ENCODE assay signal across 20 cellular contexts in the genomic region with DNA sequence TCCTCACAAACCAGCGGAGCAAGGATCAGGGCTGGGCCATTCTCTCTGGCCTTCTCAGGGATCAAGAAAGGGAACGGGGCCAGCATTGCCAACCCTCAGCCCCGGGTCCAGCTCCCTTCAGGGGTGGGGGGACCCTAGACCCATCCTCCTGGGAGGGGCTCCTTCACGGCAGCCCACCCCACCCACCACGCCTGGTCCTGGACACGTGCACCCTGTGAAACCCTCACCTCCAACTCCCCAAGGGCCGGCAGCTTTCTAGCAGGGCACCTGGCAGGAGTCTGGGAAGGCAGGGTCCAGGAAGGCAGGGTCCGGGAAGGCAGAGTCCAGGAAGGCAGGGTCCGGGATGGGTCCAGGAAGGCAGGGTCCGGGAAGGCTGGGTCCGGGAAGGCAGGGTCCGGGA. TPM values are rescaled to one million over a fixed set of nuclear protein-coding genes. Genes with fewer than 3 reads are reported as not detected.
DNase-seq lines count a peak whose midpoint lies in the region; ATAC-seq and TF ChIP-seq lines count a peak whose summit lies in the region.
"Had no signal": no experiment of that assay in that cellular context is flagged by ENCODE, and none has a peak within 500 bp of the region (broad histone marks: within the 10 kb centered on the region; RNA-seq: fewer than 3 reads in every experiment).

No MANE protein-coding gene starts in this region.

- no peak overlapping the region for H3K4me3 Mint-ChIP-seq in stimulated activated naive CD8-positive, alpha-beta T cell treated with anti-CD3 and anti-CD28 coated beads, Interleukin-15, amount 100 ng/mL, for 72 hours
- no peak overlapping the region for H3K4me3 Mint-ChIP-seq in neural progenitor cell
- H3K4me3 Mint-ChIP-seq: CD4-positive, alpha-beta memory T cell had no signal

- no peak overlapping the region for H3K27ac Mint-ChIP-seq in stimulated activated naive CD8-positive, alpha-beta T cell treated with anti-CD3 and anti-CD28 coated beads, Interleukin-15, amount 100 ng/mL, for 72 hours
- H3K27ac Mint-ChIP-seq in neural progenitor cell = peak overlapping the region; percentile 96
- H3K27ac Mint-ChIP-seq: CD4-positive, alpha-beta memory T cell had no signal

- peak; percentile 42 for DNase-seq in Right ventricle myocardium inferior (ENCODE audit: missing footprints)
- no peak for DNase-seq in right cardiac atrium
- no peak for DNase-seq in stimulated activated naive CD8-positive, alpha-beta T cell treated with anti-CD3 and anti-CD28 coated beads, Interleukin-15, amount 100 ng/mL, for 72 hours
- DNase-seq in stimulated activated naive CD8-positive, alpha-beta T cell treated with anti-CD3 and anti-CD28 coated beads, Interleukin-15, Interleukin-2, amounts not matched to agents 100 U/mL and 50 U/mL, for 24 hours = no peak
- no peak for DNase-seq in neural progenitor cell (ENCODE audit: low spot score)
- no peak for DNase-seq in SK-N-DZ (ENCODE audit: low spot score)
- no peak for DNase-seq in kidney glomerular epithelial cell (lab: John Stamatoyannopoulos, UW)
- DNase-seq: C1 segment of cervical spinal cord; Calu3; CD4-positive, alpha-beta memory T cell; COR-L47; DMS53; DMS79 treated with DMSO at 0.1 percent for 48 hours; GF-D8; GM23248; H7; HCEC 1CT had no signal

- no peak overlapping the region for H3K27ac ChIP-seq in right cardiac atrium (ENCODE audit: low read length)
- H3K27ac ChIP-seq in neural progenitor cell = no peak overlapping the region
- H3K27ac ChIP-seq: GM23248 had no signal

- H3K27me3 ChIP-seq in right cardiac atrium (ENCODE audit: control insufficient read depth, insufficient read depth) (no peaks in the 10 kb centered on the region), neural progenitor cell (no peaks in the 10 kb centered on the region)

- no peak for ATAC-seq in Right ventricle myocardium inferior
- ATAC-seq in right cardiac atrium = no peak
- ATAC-seq in stimulated activated naive CD8-positive, alpha-beta T cell treated with anti-CD3 and anti-CD28 coated beads, Interleukin-15, amount 100 ng/mL, for 72 hours = peak; percentile 36
- no peak for ATAC-seq in stimulated activated naive CD8-positive, alpha-beta T cell treated with anti-CD3 and anti-CD28 coated beads, Interleukin-15, Interleukin-2, amounts not matched to agents 100 U/mL and 50 U/mL, for 24 hours

- H3K79me2 ChIP-seq in neural progenitor cell (ENCODE audit: low read depth) = no peaks in the 10 kb centered on the region

- intact Hi-C loops in Right ventricle myocardium inferior (cut with DNase I) (no loop called here), right cardiac atrium (cut with DNase I) (no loop called here)

- H3K9me3 ChIP-seq in right cardiac atrium (ENCODE audit: control insufficient read depth, low read length) (no peaks in the 10 kb centered on the region), neural progenitor cell (ENCODE audit: low read depth) (no peaks in the 10 kb centered on the region)

- no peaks in the 10 kb centered on the region for H3K9me3 Mint-ChIP-seq in stimulated activated naive CD8-positive, alpha-beta T cell treated with anti-CD3 and anti-CD28 coated beads, Interleukin-15, amount 100 ng/mL, for 72 hours
- H3K9me3 Mint-ChIP-seq in neural progenitor cell = peaks cover 2% of the 10 kb centered on the region
- H3K9me3 Mint-ChIP-seq: CD4-positive, alpha-beta memory T cell had no signal

- no peak overlapping the region for H3K4me2 ChIP-seq in neural progenitor cell

- no peaks in the 10 kb centered on the region for H3K36me3 Mint-ChIP-seq in neural progenitor cell
- H3K36me3 Mint-ChIP-seq: CD4-positive, alpha-beta memory T cell had no signal

- no peaks in the 10 kb centered on the region for H3K4me1 Mint-ChIP-seq in stimulated activated naive CD8-positive, alpha-beta T cell treated with anti-CD3 and anti-CD28 coated beads, Interleukin-15, amount 100 ng/mL, for 72 hours
- H3K4me1 Mint-ChIP-seq in neural progenitor cell = peaks cover 23% of the 10 kb centered on the region
- H3K4me1 Mint-ChIP-seq: CD4-positive, alpha-beta memory T cell had no signal

- 76% methylated on average over 12 of the region's 12 CpGs for WGBS in right cardiac atrium

- no peaks in the 10 kb centered on the region for H4K20me1 ChIP-seq in neural progenitor cell (ENCODE audit: low read depth)

- H3K9ac ChIP-seq in neural progenitor cell = no peak overlapping the region
- H3K9ac ChIP-seq: GM23248 had no signal

- TF ChIP-seq CTCF in neural progenitor cell (IDR thresholded peaks at IDR 0.05) = no peak

- H3K4me3 ChIP-seq in right cardiac atrium (ENCODE audit: low read length) (no peak overlapping the region), neural progenitor cell (no peak overlapping the region)
- H3K4me3 ChIP-seq: GM23248 had no signal

- H2AFZ ChIP-seq in neural progenitor cell (replicated peaks) = no peak overlapping the region
- H2AFZ ChIP-seq: GM23248 had no signal

- H3K4me1 ChIP-seq in right cardiac atrium (ENCODE audit: control insufficient read depth, insufficient read depth, low read length) (no peaks in the 10 kb centered on the region), neural progenitor cell (peaks cover 3% of the 10 kb centered on the region)

- H3K27me3 Mint-ChIP-seq in stimulated activated naive CD8-positive, alpha-beta T cell treated with anti-CD3 and anti-CD28 coated beads, Interleukin-15, amount 100 ng/mL, for 72 hours = peaks cover 16% of the 10 kb centered on the region
- peaks cover 7% of the 10 kb centered on the region for H3K27me3 Mint-ChIP-seq in neural progenitor cell (ENCODE audit: insufficient read depth, low read depth)

- no peaks in the 10 kb centered on the region for H3K36me3 ChIP-seq in neural progenitor cell

- H3F3A ChIP-seq in neural progenitor cell (ENCODE audit: low read depth) = peaks cover 5% of the 10 kb centered on the region

RNA-seq across cellular contexts. Expression of a gene that starts 46.6 kb away (rescaled TPM):
- total RNA-seq in Right ventricle myocardium inferior (not detected), right cardiac atrium (under 1 TPM in 1 of 4 donors, not detected in 3; 0.14 TPM), neural progenitor cell (ENCODE audit: low replicate concordance) (not detected in 2 replicates)
- polyA plus RNA-seq in right cardiac atrium = 0.02 TPM
- polyA plus RNA-seq in SK-N-DZ (2014; cell fraction: cytosol; rRNA removed) = not detected in 2 replicates
- not detected in 2 replicates for polyA plus RNA-seq in SK-N-DZ (2014; cell fraction: nucleus; rRNA removed)
- total RNA-seq: Calu3; CD4-positive, alpha-beta memory T cell; Daoy; G401; GM23248 had no signal
- polyA plus RNA-seq: BJ; CD4-positive, alpha-beta memory T cell; GM23248 had no signal
